ENCODE assay signal across 7 cellular contexts in the genomic region with DNA sequence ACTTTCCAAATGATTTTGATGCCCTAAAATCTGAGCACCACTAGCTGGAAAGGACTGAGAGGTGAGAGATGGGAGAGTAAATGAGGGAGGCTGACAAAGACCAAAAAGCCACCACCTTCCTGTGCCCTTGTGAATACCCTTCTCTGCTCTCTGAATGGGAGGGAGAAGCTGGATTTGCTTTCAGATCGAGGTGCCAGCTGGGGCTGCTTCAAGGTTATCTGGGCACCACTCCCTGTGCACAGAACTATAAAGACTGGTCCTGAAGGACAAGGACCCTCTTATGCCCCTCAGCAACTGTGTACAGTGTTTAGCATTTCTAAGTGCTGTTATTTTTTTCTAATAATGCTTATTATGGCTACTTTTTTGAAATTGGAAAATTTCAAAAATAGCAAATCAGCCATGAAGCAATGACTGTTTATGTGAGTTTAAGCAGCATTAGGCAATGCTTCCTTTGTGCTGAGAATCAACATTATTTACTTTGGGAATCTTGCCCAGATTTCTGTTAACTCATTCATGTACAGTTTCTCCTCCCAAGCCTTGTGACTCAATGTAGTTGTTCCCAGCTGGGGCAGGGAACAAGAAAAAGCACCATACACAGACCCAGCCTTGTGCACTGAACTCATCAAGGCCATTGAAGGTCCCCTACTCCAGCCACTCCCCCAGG. TPM values are rescaled to one million over a fixed set of nuclear protein-coding genes. Genes with fewer than 3 reads are reported as not detected.
DNase-seq lines count a peak whose midpoint lies in the region; ATAC-seq, FAIRE-seq and TF ChIP-seq lines count a peak whose summit lies in the region.

No MANE protein-coding gene starts in this region.

- no peaks in the 10 kb centered on the region for H3K9me3 ChIP-seq in suprapubic skin
- no peaks in the 10 kb centered on the region for H3K9me3 ChIP-seq in CD4-positive, alpha-beta T cell (ENCODE audit: control insufficient read depth, low read length)

- no peak for TF ChIP-seq POLR2A in suprapubic skin (IDR thresholded peaks at IDR 0.05)

- H3K4me1 ChIP-seq in suprapubic skin = peaks cover 16% of the 10 kb centered on the region

- no peaks in the 10 kb centered on the region for H3K36me3 Mint-ChIP-seq in CD4-positive, alpha-beta T cell (ENCODE audit: low read depth)
- no peaks in the 10 kb centered on the region for H3K36me3 Mint-ChIP-seq in activated naive CD4-positive, alpha-beta T cell treated with anti-CD3 and anti-CD28 coated beads for 36 hours (ENCODE audit: low read depth)

- intact Hi-C loops in CD4-positive, alpha-beta T cell (cut with DNase I, micrococcal nuclease) = no loop called here
- intact Hi-C loops in activated naive CD4-positive, alpha-beta T cell treated with anti-CD3 and anti-CD28 coated beads for 36 hours (cut with micrococcal nuclease) = no loop called here

- 4% methylated on average over 1 of the region's 1 CpG for WGBS in suprapubic skin

- peak; percentile 9 for FAIRE-seq in islet of Langerhans (lab: Jason Lieb, UNC)

- no peak overlapping the region for H3K4me3 Mint-ChIP-seq in CD4-positive, alpha-beta T cell
- no peak overlapping the region for H3K4me3 Mint-ChIP-seq in activated naive CD4-positive, alpha-beta T cell treated with anti-CD3 and anti-CD28 coated beads for 36 hours

- H3K27me3 ChIP-seq in suprapubic skin = no peaks in the 10 kb centered on the region
- no peaks in the 10 kb centered on the region for H3K27me3 ChIP-seq in CD4-positive, alpha-beta T cell (ENCODE audit: control insufficient read depth, insufficient read depth, low read length)

- peaks cover 2% of the 10 kb centered on the region for H3K9me3 Mint-ChIP-seq in CD4-positive, alpha-beta T cell
- H3K9me3 Mint-ChIP-seq in activated naive CD4-positive, alpha-beta T cell treated with anti-CD3 and anti-CD28 coated beads for 36 hours = peaks cover 4% of the 10 kb centered on the region

- CTCF ChIA-PET in CD4-positive, alpha-beta T cell (lab: Charles Lee) = no interaction called here
- CTCF ChIA-PET in activated naive CD4-positive, alpha-beta T cell treated with anti-CD3 and anti-CD28 coated beads for 36 hours (lab: Charles Lee) = no interaction called here

- no peak for TF ChIP-seq EP300 in suprapubic skin (IDR thresholded peaks at IDR 0.05)

- H3K4me3 ChIP-seq in suprapubic skin = no peak overlapping the region

- no peak for ATAC-seq in CD4-positive, alpha-beta T cell (ENCODE audit: poor library complexity)
- no peak for ATAC-seq in GM21381 (IDR thresholded peaks at IDR 0.05; ENCODE audit: unreplicated experiment)

- POLR2A ChIA-PET in CD4-positive, alpha-beta T cell (lab: Charles Lee) = interaction anchor here (0.7 kb wide), 1 partner anchor 1009 kb away, joined by 3 read pairs; no protein-coding TSS in a partner anchor

- H3K36me3 ChIP-seq in suprapubic skin = no peaks in the 10 kb centered on the region

- peak; percentile 41 for DNase-seq in HT-29 (ENCODE audit: low spot score)
- peak; percentile 85 for DNase-seq in astrocyte of the hippocampus (ENCODE audit: low read depth, low spot score)
- DNase-seq in suprapubic skin (ENCODE audit: low spot score in 2 of 2) = no peak
- DNase-seq in CD4-positive, alpha-beta T cell = no peak
- no peak for DNase-seq in activated naive CD4-positive, alpha-beta T cell treated with anti-CD3 and anti-CD28 coated beads for 36 hours

- no peak overlapping the region for H3K27ac Mint-ChIP-seq in CD4-positive, alpha-beta T cell
- H3K27ac Mint-ChIP-seq in activated naive CD4-positive, alpha-beta T cell treated with anti-CD3 and anti-CD28 coated beads for 36 hours = no peak overlapping the region

- TF ChIP-seq CTCF in suprapubic skin (IDR thresholded peaks at IDR 0.05) = no peak
- no peak for TF ChIP-seq CTCF in CD4-positive, alpha-beta T cell (IDR thresholded peaks at IDR 0.05)

- peak overlapping the region; percentile 55 for H3K27ac ChIP-seq in suprapubic skin
- no peak overlapping the region for H3K27ac ChIP-seq in CD4-positive, alpha-beta T cell (ENCODE audit: low read depth, low read length)

- no peaks in the 10 kb centered on the region for H3K4me1 Mint-ChIP-seq in CD4-positive, alpha-beta T cell (ENCODE audit: low read depth)
- no peaks in the 10 kb centered on the region for H3K4me1 Mint-ChIP-seq in activated naive CD4-positive, alpha-beta T cell treated with anti-CD3 and anti-CD28 coated beads for 36 hours (ENCODE audit: low read depth)

- no peaks in the 10 kb centered on the region for H3K27me3 Mint-ChIP-seq in CD4-positive, alpha-beta T cell
- H3K27me3 Mint-ChIP-seq in activated naive CD4-positive, alpha-beta T cell treated with anti-CD3 and anti-CD28 coated beads for 36 hours (ENCODE audit: low read depth) = no peaks in the 10 kb centered on the region

RNA-seq across cellular contexts. Expression of gene CDV3, which starts 37.4 kb away (rescaled TPM):
- 73.9 and 79.6 TPM in 2 replicates for total RNA-seq in HT-29 (2014; rRNA removed; shearing (Covaris generic))
- total RNA-seq in suprapubic skin = 100 to 1,000 TPM in 2 of 4 donors, 10 to 100 TPM in 2; 75.9 to 122 (median 98.7) TPM
- 100 to 1,000 TPM; 206 to 228 TPM for total RNA-seq in CD4-positive, alpha-beta T cell
- 100 to 1,000 TPM; 170 to 181 TPM for total RNA-seq in activated naive CD4-positive, alpha-beta T cell treated with anti-CD3 and anti-CD28 coated beads for 36 hours

Comparison
In these comparisons a context has a peak if more than half of its experiments do, and no peak if none do; other contexts are left out.
1. DNase-seq: peak in HT-29 (single experiment) and astrocyte of the hippocampus (single experiment); none in suprapubic skin (0 of 2), CD4-positive, alpha-beta T cell (0 of 10) and activated naive CD4-positive, alpha-beta T cell treated with anti-CD3 and anti-CD28 coated beads for 36 hours (single experiment).